1 cellular context compared by ENCODE assay signal in the genomic region with DNA sequence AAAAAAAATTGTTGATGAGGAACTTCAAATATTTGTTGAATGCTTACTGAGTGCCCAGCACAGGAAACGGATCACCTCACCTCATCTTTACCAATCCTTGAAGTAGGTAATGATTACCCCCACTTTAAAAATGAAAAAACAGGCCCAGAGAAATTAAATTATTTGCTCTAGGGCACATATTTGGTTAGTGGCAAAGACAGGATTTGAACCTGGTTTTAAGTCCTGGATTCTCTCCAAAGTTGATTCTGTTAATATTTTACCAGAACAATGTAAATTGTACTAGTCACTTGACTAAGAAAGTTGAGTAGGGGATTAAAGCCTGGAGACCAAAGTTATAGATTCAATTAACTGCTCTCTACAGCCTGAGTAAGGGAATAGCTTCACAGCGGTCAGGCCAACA.
TF ChIP-seq lines count a peak whose summit lies in the region.

No MANE protein-coding gene starts in this region.

TF ChIP-seq in GM12878, 131 proteins besides CTCF, POLR2A, EP300 and RAD21 (continued from another document):
- no peak for TF ChIP-seq E4F1 (IDR thresholded peaks at IDR 0.05; ENCODE audit: borderline replicate concordance, partially characterized antibody)
- no peak for TF ChIP-seq ELK1 (IDR thresholded peaks at IDR 0.05; ENCODE audit: low read depth, low read length)
- TF ChIP-seq, protein P1, sequence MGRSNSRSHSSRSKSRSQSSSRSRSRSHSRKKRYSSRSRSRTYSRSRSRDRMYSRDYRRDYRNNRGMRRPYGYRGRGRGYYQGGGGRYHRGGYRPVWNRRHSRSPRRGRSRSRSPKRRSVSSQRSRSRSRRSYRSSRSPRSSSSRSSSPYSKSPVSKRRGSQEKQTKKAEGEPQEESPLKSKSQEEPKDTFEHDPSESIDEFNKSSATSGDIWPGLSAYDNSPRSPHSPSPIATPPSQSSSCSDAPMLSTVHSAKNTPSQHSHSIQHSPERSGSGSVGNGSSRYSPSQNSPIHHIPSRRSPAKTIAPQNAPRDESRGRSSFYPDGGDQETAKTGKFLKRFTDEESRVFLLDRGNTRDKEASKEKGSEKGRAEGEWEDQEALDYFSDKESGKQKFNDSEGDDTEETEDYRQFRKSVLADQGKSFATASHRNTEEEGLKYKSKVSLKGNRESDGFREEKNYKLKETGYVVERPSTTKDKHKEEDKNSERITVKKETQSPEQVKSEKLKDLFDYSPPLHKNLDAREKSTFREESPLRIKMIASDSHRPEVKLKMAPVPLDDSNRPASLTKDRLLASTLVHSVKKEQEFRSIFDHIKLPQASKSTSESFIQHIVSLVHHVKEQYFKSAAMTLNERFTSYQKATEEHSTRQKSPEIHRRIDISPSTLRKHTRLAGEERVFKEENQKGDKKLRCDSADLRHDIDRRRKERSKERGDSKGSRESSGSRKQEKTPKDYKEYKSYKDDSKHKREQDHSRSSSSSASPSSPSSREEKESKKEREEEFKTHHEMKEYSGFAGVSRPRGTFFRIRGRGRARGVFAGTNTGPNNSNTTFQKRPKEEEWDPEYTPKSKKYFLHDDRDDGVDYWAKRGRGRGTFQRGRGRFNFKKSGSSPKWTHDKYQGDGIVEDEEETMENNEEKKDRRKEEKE (IDR thresholded peaks at IDR 0.05) = no peak
- TF ChIP-seq MEF2B (IDR thresholded peaks at IDR 0.05; ENCODE audit: partially characterized antibody, poor library complexity, severe bottlenecking) = no peak
- TF ChIP-seq, protein P2, sequence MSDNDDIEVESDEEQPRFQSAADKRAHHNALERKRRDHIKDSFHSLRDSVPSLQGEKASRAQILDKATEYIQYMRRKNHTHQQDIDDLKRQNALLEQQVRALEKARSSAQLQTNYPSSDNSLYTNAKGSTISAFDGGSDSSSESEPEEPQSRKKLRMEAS (IDR thresholded peaks at IDR 0.05; ENCODE audit: low read depth, low read length) = no peak
- no peak for TF ChIP-seq POU2F2 (IDR thresholded peaks at IDR 0.05; ENCODE audit: borderline replicate concordance, low read depth, low read length)
- TF ChIP-seq, protein P3, sequence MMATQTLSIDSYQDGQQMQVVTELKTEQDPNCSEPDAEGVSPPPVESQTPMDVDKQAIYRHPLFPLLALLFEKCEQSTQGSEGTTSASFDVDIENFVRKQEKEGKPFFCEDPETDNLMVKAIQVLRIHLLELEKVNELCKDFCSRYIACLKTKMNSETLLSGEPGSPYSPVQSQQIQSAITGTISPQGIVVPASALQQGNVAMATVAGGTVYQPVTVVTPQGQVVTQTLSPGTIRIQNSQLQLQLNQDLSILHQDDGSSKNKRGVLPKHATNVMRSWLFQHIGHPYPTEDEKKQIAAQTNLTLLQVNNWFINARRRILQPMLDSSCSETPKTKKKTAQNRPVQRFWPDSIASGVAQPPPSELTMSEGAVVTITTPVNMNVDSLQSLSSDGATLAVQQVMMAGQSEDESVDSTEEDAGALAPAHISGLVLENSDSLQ (IDR thresholded peaks at IDR 0.05) = no peak
- TF ChIP-seq MTA2 (IDR thresholded peaks at IDR 0.05; ENCODE audit: low read depth) = no peak
- TF ChIP-seq USF2 (IDR thresholded peaks at IDR 0.05; ENCODE audit: borderline replicate concordance, low read depth, low read length) = no peak
- no peak for TF ChIP-seq ESRRA (IDR thresholded peaks at IDR 0.05; ENCODE audit: low read length)
- no peak for TF ChIP-seq ATF2 (IDR thresholded peaks at IDR 0.05; ENCODE audit: low read length)
- no peak for TF ChIP-seq FOS (IDR thresholded peaks at IDR 0.05; ENCODE audit: borderline replicate concordance, extremely low read depth, insufficient read length)
- no peak for TF ChIP-seq BMI1 (IDR thresholded peaks at IDR 0.05; ENCODE audit: borderline replicate concordance)
- TF ChIP-seq CREB1 (IDR thresholded peaks at IDR 0.05; ENCODE audit: low read depth) = no peak
- TF ChIP-seq YY1 (IDR thresholded peaks at IDR 0.05; ENCODE audit: low read depth, low read length) = no peak
- no peak for TF ChIP-seq HDGF (IDR thresholded peaks at IDR 0.05)
- no peak for TF ChIP-seq IRF4 (IDR thresholded peaks at IDR 0.05; ENCODE audit: low read depth, low read length)
